30 cellular contexts compared by ENCODE assay signal in genomic region chr4:40617903-40618302, GRCh38. TPM values are rescaled to one million over a fixed set of nuclear protein-coding genes. Genes with fewer than 3 reads are reported as not detected.
DNase-seq lines count a peak whose midpoint lies in the region; TF ChIP-seq lines count a peak whose summit lies in the region.
"Had no signal": no experiment of that assay in that cellular context is flagged by ENCODE, and none has a peak within 500 bp of the region (broad histone marks: within the 10 kb centered on the region; RNA-seq: fewer than 3 reads in every experiment).

No MANE protein-coding gene starts in this region.

- H3K36me3 ChIP-seq in thyroid gland = no peaks in the 10 kb centered on the region
- H3K36me3 ChIP-seq: gastroesophageal sphincter, SJSA1 had no signal

- peaks cover 21 to 29% of the 10 kb centered on the region in 2 donors for H3K4me1 ChIP-seq in thyroid gland
- H3K4me1 ChIP-seq: gastroesophageal sphincter, psoas muscle had no signal

- no peak for DNase-seq in T-helper 2 cell treated with Interferon-gamma antibody and Interleukin-4, amounts not matched to agents 5 μg/mL and 100 μg/mL, for 36 hours (ENCODE audit: low spot score)
- DNase-seq in T-helper 2 cell (no peak), MV-4-11 (lab: John Stamatoyannopoulos, UW) (peak; percentile 58), thyroid gland (peak; percentile 23 to 25), KG1 (lab: John Stamatoyannopoulos, UW) (no peak), cortex of kidney (lab: John Stamatoyannopoulos, UW) (no peak)
- no peak for DNase-seq in effector CD8-positive, alpha-beta T cell (lab: John Stamatoyannopoulos, UW)
- DNase-seq: activated CD4-positive, alpha-beta T cell treated with anti-CD3 and anti-CD28 coated beads, Interleukin-2, amount 50 U/mL, for 4 hours; activated T-cell treated with anti-CD3 and anti-CD28 coated beads, Interleukin-2, amount 50 U/mL, for 72 hours; CD4-positive, alpha-beta memory T cell; DND-41; GF-D8; HFFc6; MM.1S; naive thymus-derived CD8-positive, alpha-beta T cell; NCI-H1436 treated with DMSO at 0.1 percent for 48 hours; NCI-H2107; NCI-H748 treated with DMSO at 0.1 percent for 48 hours; occipital lobe; psoas muscle; substantia nigra; T-helper 1 cell had no signal

- TF ChIP-seq POLR2A in thyroid gland (IDR thresholded peaks at IDR 0.05) = no peak

- no peaks in the 10 kb centered on the region for H3K9me3 ChIP-seq in thyroid gland
- H3K9me3 ChIP-seq: gastroesophageal sphincter, psoas muscle, SJSA1 had no signal

- peaks cover 2% of the 10 kb centered on the region for H3K27me3 Mint-ChIP-seq in T-helper 2 cell treated with Interferon-gamma antibody and Interleukin-4, amounts not matched to agents 5 μg/mL and 100 μg/mL, for 36 hours (ENCODE audit: low read depth)
- no peaks in the 10 kb centered on the region for H3K27me3 Mint-ChIP-seq in dendritic cell treated with granulocyte-macrophage colony-stimulating factor and Interleukin-4, amounts not matched to agents 40 ng/mL and 50 ng/mL, for 4 days
- H3K27me3 Mint-ChIP-seq: stimulated activated memory B cell treated with anti-CD40 and anti-IgM and Interleukin-4, amounts not matched to agents 10 μg/mL and 1 μg/mL and 100 μg/mL, for 72 hours had no signal

- H3K4me3 Mint-ChIP-seq in T-helper 2 cell treated with Interferon-gamma antibody and Interleukin-4, amounts not matched to agents 5 μg/mL and 100 μg/mL, for 36 hours = no peak overlapping the region
- H3K4me3 Mint-ChIP-seq in dendritic cell treated with granulocyte-macrophage colony-stimulating factor and Interleukin-4, amounts not matched to agents 40 ng/mL and 50 ng/mL, for 4 days = no peak overlapping the region
- H3K4me3 Mint-ChIP-seq: activated T-cell treated with anti-CD3 and anti-CD28 coated beads, Interleukin-2, amount 50 U/mL, for 72 hours; CD4-positive, alpha-beta memory T cell; central memory CD8-positive, alpha-beta T cell; HFFc6; naive thymus-derived CD8-positive, alpha-beta T cell; stimulated activated memory B cell treated with anti-CD40 and anti-IgM and Interleukin-4, amounts not matched to agents 10 μg/mL and 1 μg/mL and 100 μg/mL, for 72 hours had no signal

- no peak overlapping the region for H3K27ac ChIP-seq in thyroid gland
- H3K27ac ChIP-seq: gastroesophageal sphincter, hepatocyte, KMS-11, psoas muscle, SJSA1 had no signal

- no peak overlapping the region for H3K4me3 ChIP-seq in thyroid gland (replicated peaks in 1 of 3)
- H3K4me3 ChIP-seq: gastroesophageal sphincter, hepatocyte, lung, psoas muscle, SJSA1 had no signal

- WGBS in thyroid gland, 2 donors = 54 to 71% methylated on average over 2 of the region's 2 CpGs

- peaks cover 46% of the 10 kb centered on the region for H3K4me1 Mint-ChIP-seq in T-helper 2 cell treated with Interferon-gamma antibody and Interleukin-4, amounts not matched to agents 5 μg/mL and 100 μg/mL, for 36 hours (ENCODE audit: low read depth)
- H3K4me1 Mint-ChIP-seq in dendritic cell treated with granulocyte-macrophage colony-stimulating factor and Interleukin-4, amounts not matched to agents 40 ng/mL and 50 ng/mL, for 4 days (ENCODE audit: low read depth) = peaks cover 70% of the 10 kb centered on the region
- H3K4me1 Mint-ChIP-seq: central memory CD8-positive, alpha-beta T cell had no signal

- H3K27me3 ChIP-seq in thyroid gland = no peaks in the 10 kb centered on the region
- H3K27me3 ChIP-seq: hepatocyte, SJSA1 had no signal

- no peak for TF ChIP-seq CTCF in thyroid gland (IDR thresholded peaks at IDR 0.05)

- H3K9me3 Mint-ChIP-seq in T-helper 2 cell treated with Interferon-gamma antibody and Interleukin-4, amounts not matched to agents 5 μg/mL and 100 μg/mL, for 36 hours = peaks cover 5% of the 10 kb centered on the region
- H3K9me3 Mint-ChIP-seq in dendritic cell treated with granulocyte-macrophage colony-stimulating factor and Interleukin-4, amounts not matched to agents 40 ng/mL and 50 ng/mL, for 4 days = no peaks in the 10 kb centered on the region
- H3K9me3 Mint-ChIP-seq: CD4-positive, alpha-beta memory T cell; HFFc6 had no signal

- H3K27ac Mint-ChIP-seq in T-helper 2 cell treated with Interferon-gamma antibody and Interleukin-4, amounts not matched to agents 5 μg/mL and 100 μg/mL, for 36 hours = peak overlapping the region; percentile 17
- H3K27ac Mint-ChIP-seq in dendritic cell treated with granulocyte-macrophage colony-stimulating factor and Interleukin-4, amounts not matched to agents 40 ng/mL and 50 ng/mL, for 4 days = peak overlapping the region; percentile 74
- H3K27ac Mint-ChIP-seq: activated T-cell treated with anti-CD3 and anti-CD28 coated beads, Interleukin-2, amount 50 U/mL, for 72 hours; CD4-positive, alpha-beta memory T cell; HFFc6; naive thymus-derived CD8-positive, alpha-beta T cell had no signal

- peaks cover 8% of the 10 kb centered on the region for H3K36me3 Mint-ChIP-seq in T-helper 2 cell treated with Interferon-gamma antibody and Interleukin-4, amounts not matched to agents 5 μg/mL and 100 μg/mL, for 36 hours (ENCODE audit: low read depth)
- H3K36me3 Mint-ChIP-seq in dendritic cell treated with granulocyte-macrophage colony-stimulating factor and Interleukin-4, amounts not matched to agents 40 ng/mL and 50 ng/mL, for 4 days (ENCODE audit: low read depth) = peaks cover 63% of the 10 kb centered on the region
- H3K36me3 Mint-ChIP-seq: CD4-positive, alpha-beta memory T cell had no signal

- intact Hi-C loops in dendritic cell treated with granulocyte-macrophage colony-stimulating factor and Interleukin-4, amounts not matched to agents 40 ng/mL and 50 ng/mL, for 4 days (cut with micrococcal nuclease) = no loop called here
- intact Hi-C loops in thyroid gland (cut with DNase I) = no loop called here

RNA-seq across cellular contexts. Expression of gene RBM47, which starts 11.8 kb away (rescaled TPM):
- total RNA-seq in thyroid gland = 100 to 1,000 TPM; 200 to 369 (median 323) TPM

Comparison
In these comparisons a context has a peak if more than half of its experiments do, and no peak if none do; other contexts are left out.
1. DNase-seq: peak in MV-4-11 (single experiment) and thyroid gland (2 of 2); none in T-helper 2 cell treated with Interferon-gamma antibody and Interleukin-4, amounts not matched to agents 5 μg/mL and 100 μg/mL, for 36 hours (single experiment), T-helper 2 cell (0 of 5), effector CD8-positive, alpha-beta T cell (single experiment), KG1 (single experiment) and cortex of kidney (single experiment).